Comparison of ENCODE assay signal across 1 cellular context in genomic region chr1:15685820-15686219, GRCh38.
TF ChIP-seq lines count a peak whose summit lies in the region.

No MANE protein-coding gene starts in this region.

TF ChIP-seq in GM23338, 12 proteins besides CTCF, POLR2A, EP300 and RAD21 (continued from another document):
- TF ChIP-seq NANOG (IDR thresholded peaks at IDR 0.05; ENCODE audit: borderline replicate concordance) (no peak), ETS1 (IDR thresholded peaks at IDR 0.05) (no peak), ZNF331 (CRISPR knock-in tag; IDR thresholded peaks at IDR 0.05; ENCODE audit: low read depth) (no peak), REST (IDR thresholded peaks at IDR 0.05; ENCODE audit: unreplicated experiment) (no peak)
